16 cellular contexts compared by ENCODE assay signal in the genomic region with DNA sequence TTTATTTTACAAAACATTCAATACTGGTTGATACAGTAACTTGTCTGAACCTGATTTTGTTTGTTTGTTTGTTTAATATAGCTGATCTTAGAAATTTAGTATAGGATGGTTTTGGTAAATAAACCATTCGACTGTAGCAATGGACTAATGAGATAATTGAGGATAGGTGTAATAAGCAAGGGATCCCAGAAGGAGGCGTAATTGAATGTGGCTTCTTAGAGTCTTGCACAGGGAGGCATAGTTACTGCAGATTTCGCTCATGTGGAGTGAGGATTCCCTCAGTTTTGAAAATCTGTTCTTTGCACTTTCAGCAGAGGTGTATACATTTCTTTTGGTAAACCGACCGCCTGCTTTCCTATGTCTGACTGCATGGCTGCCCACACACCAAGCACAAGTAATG.
DNase-seq lines count a peak whose midpoint lies in the region; ATAC-seq and TF ChIP-seq lines count a peak whose summit lies in the region.
"Had no signal": no experiment of that assay in that cellular context is flagged by ENCODE, and none has a peak within 500 bp of the region (broad histone marks: within the 10 kb centered on the region; RNA-seq: fewer than 3 reads in every experiment).

No MANE protein-coding gene starts in this region.

- H3K4me3 ChIP-seq in GM12875 (ENCODE audit: low read depth, low read length), result no peak overlapping the region
- no peak overlapping the region for H3K4me3 ChIP-seq in neural progenitor cell
- no peak overlapping the region for H3K4me3 ChIP-seq in CD4-positive, alpha-beta memory T cell (ENCODE audit: low read length in 2 of 2)
- H3K4me3 ChIP-seq: heart right ventricle, lower lobe of right lung, SJSA1, stomach had no signal

- no peak overlapping the region for H3K27ac ChIP-seq in neural progenitor cell
- no peak overlapping the region for H3K27ac ChIP-seq in CD4-positive, alpha-beta memory T cell (ENCODE audit: low read depth, low read length)
- H3K27ac ChIP-seq: heart right ventricle, lower lobe of right lung, SJSA1, stomach had no signal

- intact Hi-C loops in CD4-positive, alpha-beta memory T cell (cut with micrococcal nuclease), result no loop called here

- POLR2A ChIA-PET in CD4-positive, alpha-beta memory T cell (lab: Charles Lee; ENCODE audit: partially characterized antibody), result no interaction called here

- no peaks in the 10 kb centered on the region for H3F3A ChIP-seq in neural progenitor cell (ENCODE audit: low read depth)

- H3K27me3 Mint-ChIP-seq in neural progenitor cell (ENCODE audit: insufficient read depth, low read depth), result no peaks in the 10 kb centered on the region
- no peaks in the 10 kb centered on the region for H3K27me3 Mint-ChIP-seq in CD4-positive, alpha-beta memory T cell
- H3K27me3 Mint-ChIP-seq: CD4-positive, alpha-beta T cell had no signal

- CTCF ChIA-PET in CD4-positive, alpha-beta memory T cell (lab: Charles Lee; ENCODE audit: partially characterized antibody), result no interaction called here

- no peaks in the 10 kb centered on the region for H3K4me1 ChIP-seq in neural progenitor cell
- no peaks in the 10 kb centered on the region for H3K4me1 ChIP-seq in CD4-positive, alpha-beta memory T cell (ENCODE audit: insufficient read depth, low read length)
- H3K4me1 ChIP-seq: heart right ventricle, lower lobe of right lung, SJSA1, stomach had no signal

- H2AFZ ChIP-seq in neural progenitor cell (replicated peaks), result no peak overlapping the region

- ATAC-seq in GM21717 (IDR thresholded peaks at IDR 0.05; ENCODE audit: unreplicated experiment) (no peak), HG03280 (IDR thresholded peaks at IDR 0.05; ENCODE audit: unreplicated experiment) (no peak)
- ATAC-seq: heart right ventricle, lower lobe of right lung had no signal

- H3K4me1 Mint-ChIP-seq in neural progenitor cell, result peaks cover 4% of the 10 kb centered on the region
- no peaks in the 10 kb centered on the region for H3K4me1 Mint-ChIP-seq in CD4-positive, alpha-beta memory T cell

- no peaks in the 10 kb centered on the region for H3K9me3 Mint-ChIP-seq in neural progenitor cell
- peaks cover 0 to 6% (median 2%) of the 10 kb centered on the region in 8 donors for H3K9me3 Mint-ChIP-seq in CD4-positive, alpha-beta memory T cell

- H3K36me3 ChIP-seq in neural progenitor cell, result no peaks in the 10 kb centered on the region
- no peaks in the 10 kb centered on the region for H3K36me3 ChIP-seq in CD4-positive, alpha-beta memory T cell (ENCODE audit: insufficient read depth, low read length)
- H3K36me3 ChIP-seq: heart right ventricle, lower lobe of right lung, SJSA1, stomach had no signal

- H3K4me3 Mint-ChIP-seq in neural progenitor cell, result no peak overlapping the region
- no peak overlapping the region for H3K4me3 Mint-ChIP-seq in CD4-positive, alpha-beta memory T cell
- H3K4me3 Mint-ChIP-seq: CD4-positive, alpha-beta T cell had no signal

- peak; percentile 18 for DNase-seq in M059J (ENCODE audit: low read depth)
- peak; percentile 5 for DNase-seq in cerebellar cortex (ENCODE audit: low spot score)
- peak; percentile 47 for DNase-seq in neural progenitor cell (ENCODE audit: low spot score)
- DNase-seq in CD4-positive, alpha-beta memory T cell, result no peak
- DNase-seq: activated naive CD4-positive, alpha-beta T cell treated with Interleukin-2 at 50 U/mL for 16 hours; CD4-positive, alpha-beta T cell; heart right ventricle; lower lobe of right lung; NCI-H1436 treated with DMSO at 0.1 percent for 48 hours; nucleus accumbens; small intestine; stomach had no signal

- no peaks in the 10 kb centered on the region for H3K36me3 Mint-ChIP-seq in neural progenitor cell
- H3K36me3 Mint-ChIP-seq in CD4-positive, alpha-beta memory T cell, result no peaks in the 10 kb centered on the region

- no peak overlapping the region for H3K9ac ChIP-seq in neural progenitor cell

- no peaks in the 10 kb centered on the region for H4K20me1 ChIP-seq in neural progenitor cell (ENCODE audit: low read depth)

- H3K79me2 ChIP-seq in neural progenitor cell (ENCODE audit: low read depth), result no peaks in the 10 kb centered on the region

- TF ChIP-seq CTCF in GM12875 (IDR thresholded peaks at IDR 0.05; ENCODE audit: borderline replicate concordance, insufficient read depth, low read depth, low read length) (0 out of 2 replicates have a peak, but pooled peaks have one; percentile 9), neural progenitor cell (IDR thresholded peaks at IDR 0.05) (peak; percentile 56)

- H3K9me3 ChIP-seq in neural progenitor cell (ENCODE audit: low read depth), result no peaks in the 10 kb centered on the region
- no peaks in the 10 kb centered on the region for H3K9me3 ChIP-seq in CD4-positive, alpha-beta memory T cell (ENCODE audit: control insufficient read depth in 1 of 2, low read length in 2 of 2)
- H3K9me3 ChIP-seq: lower lobe of right lung, SJSA1 had no signal

- H3K4me2 ChIP-seq in neural progenitor cell, result no peak overlapping the region

- no peaks in the 10 kb centered on the region for H3K27me3 ChIP-seq in neural progenitor cell
- H3K27me3 ChIP-seq in CD4-positive, alpha-beta memory T cell (ENCODE audit: insufficient read depth, low read length), result no peaks in the 10 kb centered on the region
- H3K27me3 ChIP-seq: heart right ventricle, SJSA1, stomach had no signal

- H3K27ac Mint-ChIP-seq in neural progenitor cell, result no peak overlapping the region
- H3K27ac Mint-ChIP-seq in CD4-positive, alpha-beta memory T cell, result no peak overlapping the region
- H3K27ac Mint-ChIP-seq: CD4-positive, alpha-beta T cell had no signal

Comparison
In these comparisons a context has a peak if more than half of its experiments do, and no peak if none do; other contexts are left out.
1. DNase-seq: peak in M059J (single experiment), cerebellar cortex (single experiment) and neural progenitor cell (single experiment); none in CD4-positive, alpha-beta memory T cell (0 of 5).